Comparison of ENCODE assay signal across 4 cellular contexts in genomic region chr13:47803131-47803530, GRCh38.
"Had no signal": no experiment of that assay in that cellular context is flagged by ENCODE, and none has a peak within 500 bp of the region (broad histone marks: within the 10 kb centered on the region; RNA-seq: fewer than 3 reads in every experiment).

No MANE protein-coding gene starts in this region.

- DNase-seq: H9, HCEC 1CT, IMR-90 had no signal

- H3K4me3 Mint-ChIP-seq: GM23338, H9 had no signal

- H3K4me1 Mint-ChIP-seq: GM23338, H9 had no signal

- H3K27ac Mint-ChIP-seq: GM23338, H9 had no signal

- ATAC-seq: GM23338 had no signal

- H3K4me3 ChIP-seq: GM23338 had no signal
